ENCODE assay signal across 1 cellular context in genomic region chr17:65750166-65750565, GRCh38.
TF ChIP-seq lines count a peak whose summit lies in the region.

No MANE protein-coding gene starts in this region.

TF ChIP-seq in WTC11, 78 proteins besides CTCF, POLR2A, EP300 and RAD21 (continued from another document):
- no peak for TF ChIP-seq FOXJ3 (CRISPR knock-in tag; IDR thresholded peaks at IDR 0.05; ENCODE audit: borderline replicate concordance)
- no peak for TF ChIP-seq NR2C2 (CRISPR knock-in tag; IDR thresholded peaks at IDR 0.05)
- TF ChIP-seq ERG (CRISPR knock-in tag; IDR thresholded peaks at IDR 0.05) = no peak
TF ChIP-seq in WTC11: peak in this region for 0.
